8 cellular contexts compared by ENCODE assay signal in the genomic region with DNA sequence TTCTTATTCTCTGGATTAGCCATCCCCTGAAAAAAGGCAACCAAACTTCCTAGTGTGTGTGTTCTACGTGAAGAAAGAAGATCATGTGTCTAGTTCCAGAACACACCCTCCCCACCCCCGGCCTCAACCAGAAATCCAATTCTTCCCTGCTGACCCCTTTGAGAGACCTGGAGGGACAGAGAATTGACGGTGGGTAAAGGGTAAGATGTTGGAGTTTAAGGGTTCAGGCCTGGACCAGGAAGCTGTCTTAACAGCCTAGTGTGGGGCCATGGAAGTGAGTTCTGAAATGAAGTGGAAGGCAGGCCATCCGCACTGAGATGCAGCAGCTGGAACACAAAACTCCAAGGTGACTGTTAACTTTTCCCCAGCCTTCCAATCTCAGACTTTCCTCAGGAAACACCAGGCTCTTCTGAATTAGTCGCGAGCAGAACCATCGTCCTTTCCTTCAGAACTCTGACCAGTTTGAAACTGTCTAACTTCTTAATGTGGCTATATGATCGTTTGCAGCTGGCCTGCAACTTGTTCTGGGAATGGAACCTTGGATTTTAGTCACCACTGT. TPM values are rescaled to one million over a fixed set of nuclear protein-coding genes. Genes with fewer than 3 reads are reported as not detected.
A peak's percentile ranks its signal among the peaks of the same experiment; 100 is the strongest.
DNase-seq lines count a peak whose midpoint lies in the region; ATAC-seq and TF ChIP-seq lines count a peak whose summit lies in the region.

No MANE protein-coding gene starts in this region.

- in situ Hi-C loops in ACHN (cut with HindIII; ENCODE audit: low pct_ligation_motif_present, low pct_unique_long_range_greater_than_20kb, low sequenced_read_pairs) = no loop called here

- no peaks in the 10 kb centered on the region for H3K27me3 Mint-ChIP-seq in CD4-positive, CD25-positive, alpha-beta regulatory T cell
- no peaks in the 10 kb centered on the region for H3K27me3 Mint-ChIP-seq in endodermal cell (ENCODE audit: insufficient read depth)
- H3K27me3 Mint-ChIP-seq in neural progenitor cell (ENCODE audit: insufficient read depth, low read depth) = peaks cover 9% of the 10 kb centered on the region

- no peaks in the 10 kb centered on the region for H3K9me2 ChIP-seq in PC-3 (replicated peaks; ENCODE audit: low read length)

- H3K36me3 ChIP-seq in CD4-positive, CD25-positive, alpha-beta regulatory T cell (ENCODE audit: control insufficient read depth, insufficient read depth, low read length) = peaks cover 32% of the 10 kb centered on the region
- peaks cover 38% of the 10 kb centered on the region for H3K36me3 ChIP-seq in PC-3 (ENCODE audit: low read depth, low read length)
- H3K36me3 ChIP-seq in endodermal cell (ENCODE audit: control insufficient read depth, insufficient read depth, low read length) = peaks cover 37% of the 10 kb centered on the region
- peaks cover 29% of the 10 kb centered on the region for H3K36me3 ChIP-seq in neural progenitor cell

- no peak for TF ChIP-seq CTCF in PC-3 (conservative IDR thresholded peaks at IDR 0.05; ENCODE audit: low read depth, low read length)
- TF ChIP-seq CTCF in endodermal cell (conservative IDR thresholded peaks at IDR 0.05) = no peak
- no peak for TF ChIP-seq CTCF in neural progenitor cell (IDR thresholded peaks at IDR 0.05)

- peak overlapping the region; percentile 85 to 98 (median 95) for H3K27ac Mint-ChIP-seq in CD4-positive, CD25-positive, alpha-beta regulatory T cell
- peak overlapping the region; percentile 96 for H3K27ac Mint-ChIP-seq in endodermal cell
- H3K27ac Mint-ChIP-seq in neural progenitor cell = peak overlapping the region; percentile 88

- no TSS peak for BruUV-seq in PC-3 (replicated peaks; lab: Mats Ljungman, UMichigan)

- peak overlapping the region; percentile 93 to 99 (median 98) for H3K4me3 Mint-ChIP-seq in CD4-positive, CD25-positive, alpha-beta regulatory T cell
- H3K4me3 Mint-ChIP-seq in endodermal cell (peak overlapping the region; percentile 99), neural progenitor cell (peak overlapping the region; percentile 97)

- no peaks in the 10 kb centered on the region for H3K9me3 ChIP-seq in CD4-positive, CD25-positive, alpha-beta regulatory T cell (ENCODE audit: control insufficient read depth in 2 of 2, low read length in 2 of 2)
- no peaks in the 10 kb centered on the region for H3K9me3 ChIP-seq in PC-3 (ENCODE audit: low read length)
- H3K9me3 ChIP-seq in endodermal cell (ENCODE audit: control insufficient read depth, low read length) = no peaks in the 10 kb centered on the region
- H3K9me3 ChIP-seq in neural progenitor cell (ENCODE audit: low read depth) = no peaks in the 10 kb centered on the region

- WGBS in endodermal cell (ENCODE audit: insufficient coverage in 1 of 2, insufficient read length in 1 of 2), 2 experiments = 81 to 88% methylated on average over 6 to 8 of the region's 8 CpGs

- no peaks in the 10 kb centered on the region for H3F3A ChIP-seq in PC-3 (ENCODE audit: low read length, unreplicated experiment)
- peaks cover 37% of the 10 kb centered on the region for H3F3A ChIP-seq in neural progenitor cell (ENCODE audit: low read depth)

- intact Hi-C loops in PC-3 (cut with micrococcal nuclease) = loop anchor here (1.0 to 10.0 kb wide), 4 partner anchors 86 to 383 kb away; a partner anchor contains a TSS

- no peak for ATAC-seq in CD4-positive, CD25-positive, alpha-beta regulatory T cell (ENCODE audit: low read depth in 2 of 2)
- ATAC-seq in PC-3 = no peak
- ATAC-seq in GM21367 (IDR thresholded peaks at IDR 0.05; ENCODE audit: unreplicated experiment) = no peak

- H3K79me2 ChIP-seq in PC-3 (ENCODE audit: low read length) (peaks cover 51% of the 10 kb centered on the region), neural progenitor cell (ENCODE audit: low read depth) (peaks cover 55% of the 10 kb centered on the region)

- no peaks in the 10 kb centered on the region for H3K9me3 Mint-ChIP-seq in CD4-positive, CD25-positive, alpha-beta regulatory T cell
- no peaks in the 10 kb centered on the region for H3K9me3 Mint-ChIP-seq in endodermal cell
- H3K9me3 Mint-ChIP-seq in neural progenitor cell = no peaks in the 10 kb centered on the region

- H4K20me1 ChIP-seq in PC-3 (ENCODE audit: low read length) = peaks cover 38% of the 10 kb centered on the region
- H4K20me1 ChIP-seq in neural progenitor cell (ENCODE audit: low read depth) = peaks cover 41% of the 10 kb centered on the region

- peaks cover 33% of the 10 kb centered on the region for H3K36me3 Mint-ChIP-seq in CD4-positive, CD25-positive, alpha-beta regulatory T cell
- H3K36me3 Mint-ChIP-seq in endodermal cell (ENCODE audit: low read depth) (peaks cover 37% of the 10 kb centered on the region), neural progenitor cell (peaks cover 33% of the 10 kb centered on the region)

- H3K4me1 ChIP-seq in CD4-positive, CD25-positive, alpha-beta regulatory T cell (ENCODE audit: control insufficient read depth, insufficient read depth, low read length, poor library complexity, severe bottlenecking) = peaks cover 36% of the 10 kb centered on the region
- H3K4me1 ChIP-seq in PC-3 (ENCODE audit: insufficient read depth, low read length) (peaks cover 45% of the 10 kb centered on the region), endodermal cell (ENCODE audit: control insufficient read depth, insufficient read depth, low read length) (no peaks in the 10 kb centered on the region), neural progenitor cell (peaks cover 34% of the 10 kb centered on the region)

- H3K9ac ChIP-seq in PC-3 (ENCODE audit: low read length) (peak overlapping the region; percentile 99), endodermal cell (ENCODE audit: extremely low read depth, low read length, poor library complexity, severe bottlenecking) (peak overlapping the region; percentile 99), neural progenitor cell (peak overlapping the region; percentile 62)

- CTCF ChIA-PET in PC-3 (lab: Charles Lee) (no interaction called here), HEK293T (lab: Yijun Ruan, JAX) (interaction anchor here (0.5 kb wide), 1 partner anchor 137 kb away, joined by 3 read pairs; no protein-coding TSS in a partner anchor)

- no peaks in the 10 kb centered on the region for H3K27me3 ChIP-seq in CD4-positive, CD25-positive, alpha-beta regulatory T cell (ENCODE audit: control insufficient read depth, insufficient read depth, low read length)
- H3K27me3 ChIP-seq in PC-3 (ENCODE audit: low read length) (no peaks in the 10 kb centered on the region), endodermal cell (ENCODE audit: control insufficient read depth, insufficient read depth, low read length, poor library complexity, severe bottlenecking) (no peaks in the 10 kb centered on the region), neural progenitor cell (no peaks in the 10 kb centered on the region)

- peak overlapping the region; percentile 97 for H3K4me2 ChIP-seq in PC-3 (ENCODE audit: low read length)
- H3K4me2 ChIP-seq in neural progenitor cell = peak overlapping the region; percentile 93

- peak in 1 of 3 donors; percentile 14 for DNase-seq in CD4-positive, CD25-positive, alpha-beta regulatory T cell
- DNase-seq in PC-3 (no peak), endodermal cell (no peak), neural progenitor cell (ENCODE audit: low spot score) (no peak), HEK293T (ENCODE audit: extremely low spot score) (no peak), GOT3 (lab: John Stamatoyannopoulos, UW) (no peak), ACHN (no peak)

- H3K4me1 Mint-ChIP-seq in CD4-positive, CD25-positive, alpha-beta regulatory T cell = peaks cover 30 to 50% (median 40%) of the 10 kb centered on the region in 4 donors
- peaks cover 32% of the 10 kb centered on the region for H3K4me1 Mint-ChIP-seq in endodermal cell
- H3K4me1 Mint-ChIP-seq in neural progenitor cell = peaks cover 46% of the 10 kb centered on the region

- peak overlapping the region; percentile 93 for H3K4me3 ChIP-seq in CD4-positive, CD25-positive, alpha-beta regulatory T cell (ENCODE audit: low read depth, low read length)
- H3K4me3 ChIP-seq in PC-3 (ENCODE audit: low read length) (peak overlapping the region; percentile 83), endodermal cell (ENCODE audit: low read length) (peak overlapping the region; percentile 99), neural progenitor cell (peak overlapping the region; percentile 87)

- peak overlapping the region; percentile 86 for H3K27ac ChIP-seq in CD4-positive, CD25-positive, alpha-beta regulatory T cell (ENCODE audit: insufficient read depth, low read length, poor library complexity, severe bottlenecking)
- H3K27ac ChIP-seq in PC-3 (ENCODE audit: low read length) (0 out of 2 replicates have a peak overlapping the region, but pooled peaks have one; percentile 4), endodermal cell (ENCODE audit: low read depth, low read length) (no peak overlapping the region), neural progenitor cell (peak overlapping the region; percentile 18)

- H2AFZ ChIP-seq in PC-3 (ENCODE audit: low read length) = peak overlapping the region; percentile 98
- H2AFZ ChIP-seq in neural progenitor cell (replicated peaks) = peak overlapping the region; percentile 91

- POLR2A ChIA-PET in PC-3 (lab: Charles Lee; ENCODE audit: unreplicated experiment) = interaction anchor here (0.5 to 0.9 kb wide), 6 partner anchors 20 to 439 kb away, joined by 3 to 10 read pairs (median 4); a partner anchor contains a TSS
- POLR2A ChIA-PET in HEK293T (lab: Yijun Ruan, JAX) = interaction anchor here (0.6 to 1.7 kb wide), 28 partner anchors 10 to 1033 kb away, joined by 3 to 17 read pairs (median 3); a partner anchor contains a TSS

TF ChIP-seq in HEK293T, 16 proteins besides CTCF, POLR2A, EP300 and RAD21:
- no peak for TF ChIP-seq ZNF384 (IDR thresholded peaks at IDR 0.05)
- TF ChIP-seq SP1 (IDR thresholded peaks at IDR 0.05) = no peak
- no peak for TF ChIP-seq ELF4 (IDR thresholded peaks at IDR 0.05)
- TF ChIP-seq ARNT (IDR thresholded peaks at IDR 0.05) = no peak
- no peak for TF ChIP-seq FOXK2 (IDR thresholded peaks at IDR 0.05)
- no peak for TF ChIP-seq SUZ12 (IDR thresholded peaks at IDR 0.05)

RNA-seq across cellular contexts. Expression of a gene that starts 0.8 kb away (rescaled TPM):
- total RNA-seq in CD4-positive, CD25-positive, alpha-beta regulatory T cell = 2,531 TPM
- 1,000 to 10,000 TPM; 3,362 to 4,158 (median 3,782) TPM for polyA plus RNA-seq in CD4-positive, CD25-positive, alpha-beta regulatory T cell
- total RNA-seq in PC-3 (2014; rRNA removed) = 1,848 and 2,472 TPM in 2 replicates
- total RNA-seq in endodermal cell = 1,000 to 10,000 TPM; 2,589 to 2,765 TPM
- polyA plus RNA-seq in endodermal cell (2013, experiment 1 of 2) = 1,971 TPM
- 1,927 TPM for polyA plus RNA-seq in endodermal cell (2013, experiment 2 of 2)
- 1,730 and 1,918 TPM in 2 replicates for total RNA-seq in neural progenitor cell (ENCODE audit: low replicate concordance)
